7 cellular contexts compared by ENCODE assay signal in the genomic region with DNA sequence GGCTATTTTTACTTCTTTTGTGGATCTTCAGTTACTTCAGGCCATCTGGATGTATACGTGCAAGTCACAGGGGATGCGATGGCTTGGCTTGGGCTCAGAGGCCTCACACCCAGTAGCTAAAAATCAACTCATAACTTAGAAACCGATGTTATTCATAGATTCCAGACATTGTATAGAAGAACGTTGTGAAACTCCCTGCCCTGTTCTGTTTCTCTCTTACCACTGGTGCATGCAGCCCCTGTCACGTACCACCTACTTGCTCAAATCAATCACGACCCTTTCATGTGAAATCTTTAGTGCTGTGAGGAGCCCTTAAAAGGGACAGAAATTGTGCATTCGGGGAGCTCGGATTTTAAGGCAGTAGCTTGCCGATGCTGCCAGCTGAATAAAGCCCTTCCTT. TPM values are rescaled to one million over a fixed set of nuclear protein-coding genes. Genes with fewer than 3 reads are reported as not detected.
A peak's percentile ranks its signal among the peaks of the same experiment; 100 is the strongest.
DNase-seq lines count a peak whose midpoint lies in the region; ATAC-seq lines count a peak whose summit lies in the region.
"Not testable (repeated sequence)": the region's sequence is repeated elsewhere in the genome, so short reads cannot be mapped to it uniquely, and the experiment has no call there.

No MANE protein-coding gene starts in this region.

- H3K4me2 ChIP-seq in neuronal stem cell (ENCODE audit: insufficient read depth, low read length, poor library complexity, severe bottlenecking), result not testable (repeated sequence)

- H3K23ac ChIP-seq in neuronal stem cell (ENCODE audit: low read depth, low read length, poor library complexity), result not testable (repeated sequence)

- peaks cover 22% of the 10 kb centered on the region for H3K4me1 ChIP-seq in CD4-positive, CD25-positive, alpha-beta regulatory T cell (ENCODE audit: control insufficient read depth, insufficient read depth, low read length, poor library complexity, severe bottlenecking)
- H3K4me1 ChIP-seq in neuronal stem cell (ENCODE audit: control insufficient read depth in 2 of 2, insufficient read depth in 1 of 2, low read depth in 1 of 2, low read length in 2 of 2), result not testable (repeated sequence)

- ATAC-seq in CD4-positive, CD25-positive, alpha-beta regulatory T cell (ENCODE audit: low read depth in 2 of 2); activated CD8-positive, alpha-beta T cell treated with anti-CD3 and anti-CD28 coated beads, Interleukin-2, amount 10 ng/mL, durations not matched to agents 7 days and 5 days; memory B cell (ENCODE audit: low read depth): not testable (repeated sequence)

- H4K8ac ChIP-seq in neuronal stem cell (ENCODE audit: low read depth, low read length), result not testable (repeated sequence)

- H3K4me3 ChIP-seq in CD4-positive, CD25-positive, alpha-beta regulatory T cell (ENCODE audit: low read depth, low read length); neuronal stem cell (ENCODE audit: low read length in 2 of 2): not testable (repeated sequence)

- H2AFZ ChIP-seq in neuronal stem cell (ENCODE audit: low read length), result peak overlapping the region; percentile 90

- not testable (repeated sequence) for H4K91ac ChIP-seq in neuronal stem cell (ENCODE audit: low read depth, low read length, poor library complexity)

- CTCF ChIA-PET in activated CD8-positive, alpha-beta T cell treated with anti-CD3 and anti-CD28 coated beads, Interleukin-2, amount 10 ng/mL, durations not matched to agents 7 days and 5 days (lab: Charles Lee), result interaction anchor here (1.0 kb wide), 1 partner anchor 382 kb away, joined by 3 read pairs; no protein-coding TSS in a partner anchor

- H2BK120ac ChIP-seq in neuronal stem cell (ENCODE audit: low read depth, low read length), result not testable (repeated sequence)

- H3K27ac ChIP-seq in CD4-positive, CD25-positive, alpha-beta regulatory T cell (ENCODE audit: insufficient read depth, low read length, poor library complexity, severe bottlenecking); neuronal stem cell (replicated peaks; ENCODE audit: low read length): not testable (repeated sequence)

- not testable (repeated sequence) for H2AK5ac ChIP-seq in neuronal stem cell (ENCODE audit: low read depth, low read length)

- DNase-seq in CD4-positive, CD25-positive, alpha-beta regulatory T cell; activated CD8-positive, alpha-beta T cell treated with anti-CD3 and anti-CD28 coated beads, Interleukin-2, amount 10 ng/mL, durations not matched to agents 7 days and 5 days; activated naive CD8-positive, alpha-beta T cell treated with anti-CD3 and anti-CD28 coated beads for 36 hours; memory B cell (ENCODE audit: low spot score in 2 of 2); neuronal stem cell (ENCODE audit: low spot score): not testable (repeated sequence)

- H3K27me3 ChIP-seq in CD4-positive, CD25-positive, alpha-beta regulatory T cell (ENCODE audit: control insufficient read depth, insufficient read depth, low read length); neuronal stem cell (ENCODE audit: control insufficient read depth in 3 of 3, insufficient read depth in 3 of 3, low read depth in 1 of 3, low read length in 3 of 3): not testable (repeated sequence)

- not testable (repeated sequence) for H3K4ac ChIP-seq in neuronal stem cell (ENCODE audit: low read length)

- POLR2A ChIA-PET in activated CD8-positive, alpha-beta T cell treated with anti-CD3 and anti-CD28 coated beads, Interleukin-2, amount 10 ng/mL, durations not matched to agents 7 days and 5 days (lab: Charles Lee), result not testable (repeated sequence)

- no CpG with 5 or more reads among the region's 9 CpGs for WGBS in neuronal stem cell (ENCODE audit: extremely low coverage in 2 of 2, insufficient read length in 2 of 2, insufficient replicate concordance in 1 of 2), 2 donors

- not testable (repeated sequence) for H3K27me3 Mint-ChIP-seq in CD4-positive, CD25-positive, alpha-beta regulatory T cell; IgD-negative memory B cell; T-helper 1 cell treated with Interleukin-12 subunit alpha and Interleukin-12 subunit beta and Interleukin-4 antibody, amounts not matched to agents 30 μg/mL and 1 μg/mL, for 36 hours (ENCODE audit: low read depth); activated CD8-positive, alpha-beta T cell treated with anti-CD3 and anti-CD28 coated beads, Interleukin-2, amount 10 ng/mL, durations not matched to agents 7 days and 5 days (ENCODE audit: low read depth); activated naive CD8-positive, alpha-beta T cell treated with anti-CD3 and anti-CD28 coated beads for 36 hours; memory B cell

- H3K27ac Mint-ChIP-seq in CD4-positive, CD25-positive, alpha-beta regulatory T cell, result peak overlapping the region in 2 of 3 donors; percentile 92 to 94
- H3K27ac Mint-ChIP-seq in IgD-negative memory B cell, result peak overlapping the region; percentile 97 to 99 (median 99)
- peak overlapping the region; percentile 97 for H3K27ac Mint-ChIP-seq in T-helper 1 cell treated with Interleukin-12 subunit alpha and Interleukin-12 subunit beta and Interleukin-4 antibody, amounts not matched to agents 30 μg/mL and 1 μg/mL, for 36 hours
- peak overlapping the region; percentile 89 for H3K27ac Mint-ChIP-seq in activated CD8-positive, alpha-beta T cell treated with anti-CD3 and anti-CD28 coated beads, Interleukin-2, amount 10 ng/mL, durations not matched to agents 7 days and 5 days
- peak overlapping the region; percentile 93 for H3K27ac Mint-ChIP-seq in activated naive CD8-positive, alpha-beta T cell treated with anti-CD3 and anti-CD28 coated beads for 36 hours
- peak overlapping the region; percentile 98 for H3K27ac Mint-ChIP-seq in memory B cell

- H3K9me3 Mint-ChIP-seq in CD4-positive, CD25-positive, alpha-beta regulatory T cell; IgD-negative memory B cell; T-helper 1 cell treated with Interleukin-12 subunit alpha and Interleukin-12 subunit beta and Interleukin-4 antibody, amounts not matched to agents 30 μg/mL and 1 μg/mL, for 36 hours; activated CD8-positive, alpha-beta T cell treated with anti-CD3 and anti-CD28 coated beads, Interleukin-2, amount 10 ng/mL, durations not matched to agents 7 days and 5 days (ENCODE audit: insufficient read depth); activated naive CD8-positive, alpha-beta T cell treated with anti-CD3 and anti-CD28 coated beads for 36 hours; memory B cell: not testable (repeated sequence)

- peaks cover 7 to 40% (median 15%) of the 10 kb centered on the region in 4 donors for H3K4me1 Mint-ChIP-seq in CD4-positive, CD25-positive, alpha-beta regulatory T cell
- H3K4me1 Mint-ChIP-seq in IgD-negative memory B cell (peaks cover 17 to 34% (median 28%) of the 10 kb centered on the region in 3 donors), memory B cell (peaks cover 30% of the 10 kb centered on the region)
- peaks cover 27% of the 10 kb centered on the region for H3K4me1 Mint-ChIP-seq in T-helper 1 cell treated with Interleukin-12 subunit alpha and Interleukin-12 subunit beta and Interleukin-4 antibody, amounts not matched to agents 30 μg/mL and 1 μg/mL, for 36 hours (ENCODE audit: low read depth)
- peaks cover 34% of the 10 kb centered on the region for H3K4me1 Mint-ChIP-seq in activated CD8-positive, alpha-beta T cell treated with anti-CD3 and anti-CD28 coated beads, Interleukin-2, amount 10 ng/mL, durations not matched to agents 7 days and 5 days (ENCODE audit: low read depth)
- H3K4me1 Mint-ChIP-seq in activated naive CD8-positive, alpha-beta T cell treated with anti-CD3 and anti-CD28 coated beads for 36 hours, result peaks cover 20% of the 10 kb centered on the region

- not testable (repeated sequence) for H3K36me3 Mint-ChIP-seq in CD4-positive, CD25-positive, alpha-beta regulatory T cell; IgD-negative memory B cell; T-helper 1 cell treated with Interleukin-12 subunit alpha and Interleukin-12 subunit beta and Interleukin-4 antibody, amounts not matched to agents 30 μg/mL and 1 μg/mL, for 36 hours (ENCODE audit: low read depth); activated CD8-positive, alpha-beta T cell treated with anti-CD3 and anti-CD28 coated beads, Interleukin-2, amount 10 ng/mL, durations not matched to agents 7 days and 5 days (ENCODE audit: low read depth); activated naive CD8-positive, alpha-beta T cell treated with anti-CD3 and anti-CD28 coated beads for 36 hours; memory B cell

- not testable (repeated sequence) for H3K36me3 ChIP-seq in CD4-positive, CD25-positive, alpha-beta regulatory T cell (ENCODE audit: control insufficient read depth, insufficient read depth, low read length); neuronal stem cell (replicated peaks in 1 of 2; ENCODE audit: control insufficient read depth in 2 of 2, insufficient read depth in 2 of 2, low read length in 2 of 2)

- not testable (repeated sequence) for H2BK15ac ChIP-seq in neuronal stem cell (ENCODE audit: low read length)

- not testable (repeated sequence) for H2BK5ac ChIP-seq in neuronal stem cell (ENCODE audit: low read length)

- H3K18ac ChIP-seq in neuronal stem cell (ENCODE audit: low read length), result not testable (repeated sequence)

- H3K14ac ChIP-seq in neuronal stem cell (ENCODE audit: low read length), result not testable (repeated sequence)

- H2BK12ac ChIP-seq in neuronal stem cell (ENCODE audit: low read length), result not testable (repeated sequence)

- not testable (repeated sequence) for H3K9me3 ChIP-seq in CD4-positive, CD25-positive, alpha-beta regulatory T cell (ENCODE audit: control insufficient read depth in 2 of 2, low read length in 2 of 2); neuronal stem cell (replicated peaks in 1 of 2; ENCODE audit: control insufficient read depth in 2 of 2, insufficient read depth in 1 of 2, low read depth in 1 of 2, low read length in 2 of 2)

- not testable (repeated sequence) for H3K79me1 ChIP-seq in neuronal stem cell (ENCODE audit: low read depth, low read length)

- peak overlapping the region in 3 of 4 donors; percentile 36 to 89 (median 87) for H3K4me3 Mint-ChIP-seq in CD4-positive, CD25-positive, alpha-beta regulatory T cell
- H3K4me3 Mint-ChIP-seq in IgD-negative memory B cell, result peak overlapping the region; percentile 82 to 97 (median 92)
- not testable (repeated sequence) for H3K4me3 Mint-ChIP-seq in T-helper 1 cell treated with Interleukin-12 subunit alpha and Interleukin-12 subunit beta and Interleukin-4 antibody, amounts not matched to agents 30 μg/mL and 1 μg/mL, for 36 hours; activated CD8-positive, alpha-beta T cell treated with anti-CD3 and anti-CD28 coated beads, Interleukin-2, amount 10 ng/mL, durations not matched to agents 7 days and 5 days; activated naive CD8-positive, alpha-beta T cell treated with anti-CD3 and anti-CD28 coated beads for 36 hours
- peak overlapping the region; percentile 93 for H3K4me3 Mint-ChIP-seq in memory B cell

- not testable (repeated sequence) for H3K9ac ChIP-seq in neuronal stem cell (ENCODE audit: low read depth, low read length, poor library complexity)

RNA-seq across cellular contexts. Expression of a gene that starts 1.3 kb away (rescaled TPM):
- 13.5 TPM for total RNA-seq in CD4-positive, CD25-positive, alpha-beta regulatory T cell
- polyA plus RNA-seq in CD4-positive, CD25-positive, alpha-beta regulatory T cell, result 10 to 100 TPM; 16.3 to 22.6 (median 19.8) TPM
- 14.1 TPM for polyA plus RNA-seq in IgD-negative memory B cell
- 10 to 100 TPM; 15.5 to 16.2 TPM for total RNA-seq in activated CD8-positive, alpha-beta T cell treated with anti-CD3 and anti-CD28 coated beads, Interleukin-2, amount 10 ng/mL, durations not matched to agents 7 days and 5 days
- total RNA-seq in activated naive CD8-positive, alpha-beta T cell treated with anti-CD3 and anti-CD28 coated beads for 36 hours, result 1 to 10 TPM; 6.6 to 7.3 TPM
- 42.5 TPM for polyA plus RNA-seq in neuronal stem cell (2013, experiment 1 of 2)
- 43.2 TPM for polyA plus RNA-seq in neuronal stem cell (2013, experiment 2 of 2)

RNA-seq across cellular contexts. Expression of a gene that starts 50.4 kb away (rescaled TPM):
- total RNA-seq in CD4-positive, CD25-positive, alpha-beta regulatory T cell, result 71.0 TPM
- 10 to 100 TPM; 36.6 to 48.2 (median 41.1) TPM for polyA plus RNA-seq in CD4-positive, CD25-positive, alpha-beta regulatory T cell
- polyA plus RNA-seq in IgD-negative memory B cell, result 156 TPM
- total RNA-seq in activated CD8-positive, alpha-beta T cell treated with anti-CD3 and anti-CD28 coated beads, Interleukin-2, amount 10 ng/mL, durations not matched to agents 7 days and 5 days, result 10 to 100 TPM; 76.0 to 78.1 TPM
- total RNA-seq in activated naive CD8-positive, alpha-beta T cell treated with anti-CD3 and anti-CD28 coated beads for 36 hours, result 10 to 100 TPM; 36.8 to 43.6 TPM
- polyA plus RNA-seq in neuronal stem cell (2013, experiment 1 of 2), result 12.9 TPM
- polyA plus RNA-seq in neuronal stem cell (2013, experiment 2 of 2), result 13.6 TPM

RNA-seq across cellular contexts. Expression of a gene that starts 53.5 kb away (rescaled TPM):
- total RNA-seq in CD4-positive, CD25-positive, alpha-beta regulatory T cell, result 95.3 TPM
- polyA plus RNA-seq in CD4-positive, CD25-positive, alpha-beta regulatory T cell, result 10 to 100 TPM; 79.0 to 87.6 (median 81.7) TPM
- polyA plus RNA-seq in IgD-negative memory B cell, result 93.4 TPM
- total RNA-seq in activated CD8-positive, alpha-beta T cell treated with anti-CD3 and anti-CD28 coated beads, Interleukin-2, amount 10 ng/mL, durations not matched to agents 7 days and 5 days, result 10 to 100 TPM; 86.6 to 87.7 TPM
- 10 to 100 TPM; 50.6 to 51.0 TPM for total RNA-seq in activated naive CD8-positive, alpha-beta T cell treated with anti-CD3 and anti-CD28 coated beads for 36 hours
- 13.3 TPM for polyA plus RNA-seq in neuronal stem cell (2013, experiment 1 of 2)
- 13.8 TPM for polyA plus RNA-seq in neuronal stem cell (2013, experiment 2 of 2)
